In the genomic region with DNA sequence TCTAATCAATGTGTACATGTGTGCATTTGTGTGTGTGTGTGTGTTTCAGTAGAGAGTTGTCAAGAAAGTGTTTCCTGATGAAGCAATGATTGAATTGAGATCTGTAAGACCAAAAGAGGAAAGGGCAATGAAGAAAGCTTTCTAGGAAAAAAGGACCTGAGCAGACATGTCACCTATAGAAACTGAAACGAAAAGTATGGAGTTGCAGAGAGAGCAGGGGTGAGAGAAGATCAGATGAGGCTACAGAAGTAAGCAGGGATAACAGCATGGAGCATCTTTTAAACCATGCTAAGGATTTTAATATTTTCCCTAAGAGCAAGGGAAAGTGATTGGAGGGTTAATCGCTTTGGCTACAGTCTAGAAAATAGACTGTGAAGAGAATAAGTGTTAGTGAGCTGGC, we compare ENCODE assay signal across 14 cellular contexts.
DNase-seq lines count a peak whose midpoint lies in the region; ATAC-seq and TF ChIP-seq lines count a peak whose summit lies in the region.
"Had no signal": no experiment of that assay in that cellular context is flagged by ENCODE, and none has a peak within 500 bp of the region (broad histone marks: within the 10 kb centered on the region; RNA-seq: fewer than 3 reads in every experiment).

No MANE protein-coding gene starts in this region.

- WGBS in esophagus squamous epithelium, 2 donors = 59 to 63% methylated on average over 2 of the region's 2 CpGs

- ATAC-seq in GM18508 (IDR thresholded peaks at IDR 0.05; ENCODE audit: insufficient read depth, unreplicated experiment) = peak; percentile 42
- peak; percentile 69 for ATAC-seq in GM21390 (IDR thresholded peaks at IDR 0.05; ENCODE audit: unreplicated experiment)
- ATAC-seq in HG03097 (IDR thresholded peaks at IDR 0.05; ENCODE audit: low FRiP score, unreplicated experiment) = peak; percentile 73
- no peak for ATAC-seq in GM21717 (IDR thresholded peaks at IDR 0.05; ENCODE audit: unreplicated experiment)
- no peak for ATAC-seq in stimulated activated naive B cell treated with anti-CD40 and anti-IgM and Interleukin-4, amounts not matched to agents 10 μg/mL and 1 μg/mL and 100 μg/mL, for 72 hours (replicated peaks)
- ATAC-seq: K562, Right ventricle myocardium inferior had no signal

- H3K4me1 ChIP-seq in OCI-LY3 (ENCODE audit: low read length) (peaks cover 25% of the 10 kb centered on the region), esophagus squamous epithelium (peaks cover 0 to 23% (median 0%) of the 10 kb centered on the region in 3 donors)

- no peak overlapping the region for H3K9ac ChIP-seq in OCI-LY3 (ENCODE audit: low read length)

- H3K9me3 ChIP-seq in OCI-LY3 (ENCODE audit: insufficient read depth, low read length) (no peaks in the 10 kb centered on the region), esophagus squamous epithelium (no peaks in the 10 kb centered on the region)

- TF ChIP-seq CTCF in OCI-LY3 (IDR thresholded peaks at IDR 0.05; ENCODE audit: low read depth, low read length) (no peak), esophagus squamous epithelium (IDR thresholded peaks at IDR 0.05) (no peak)

- no peaks in the 10 kb centered on the region for H3K4me1 Mint-ChIP-seq in stimulated activated naive B cell treated with anti-CD40 and anti-IgM and Interleukin-4, amounts not matched to agents 10 μg/mL and 1 μg/mL and 100 μg/mL, for 72 hours

- intact Hi-C loops in esophagus squamous epithelium (cut with DNase I) = no loop called here

- H3K27ac ChIP-seq in OCI-LY3 (ENCODE audit: low read length) (no peak overlapping the region), esophagus squamous epithelium (no peak overlapping the region)

- peak overlapping the region; percentile 41 for H3K4me2 ChIP-seq in OCI-LY3 (ENCODE audit: low read length)

- H3K9me3 Mint-ChIP-seq in stimulated activated naive B cell treated with anti-CD40 and anti-IgM and Interleukin-4, amounts not matched to agents 10 μg/mL and 1 μg/mL and 100 μg/mL, for 72 hours = peaks cover 3 to 7% of the 10 kb centered on the region in 2 donors

- no peak overlapping the region for H2AFZ ChIP-seq in OCI-LY3 (ENCODE audit: low read depth, low read length)

- H3K27ac Mint-ChIP-seq in stimulated activated naive B cell treated with anti-CD40 and anti-IgM and Interleukin-4, amounts not matched to agents 10 μg/mL and 1 μg/mL and 100 μg/mL, for 72 hours = no peak overlapping the region

- H4K20me1 ChIP-seq in OCI-LY3 (ENCODE audit: insufficient read depth, low read length) = no peaks in the 10 kb centered on the region

- TF ChIP-seq POLR2A in esophagus squamous epithelium (IDR thresholded peaks at IDR 0.05) = no peak

- H3K4me3 ChIP-seq in OCI-LY3 (ENCODE audit: low read length) (peak overlapping the region; percentile 3; the same call in 1 of the 2 replicates), esophagus squamous epithelium (no peak overlapping the region)
- H3K4me3 ChIP-seq: K562 had no signal

- H3K27me3 ChIP-seq in OCI-LY3 (ENCODE audit: low read depth, low read length) (no peaks in the 10 kb centered on the region), esophagus squamous epithelium (no peaks in the 10 kb centered on the region)

- no peaks in the 10 kb centered on the region for H3K79me2 ChIP-seq in OCI-LY3 (ENCODE audit: low read length)

- DNase-seq in esophagus squamous epithelium (lab: John Stamatoyannopoulos, UW) (no peak), iPS-NIHi7 (ENCODE audit: extremely low spot score) (no peak)
- DNase-seq in stimulated activated naive B cell treated with anti-CD40 and anti-IgM and Interleukin-4, amounts not matched to agents 10 μg/mL and 1 μg/mL and 100 μg/mL, for 72 hours = no peak
- DNase-seq: activated naive CD4-positive, alpha-beta T cell; DMS53; NCI-H526; stimulated activated naive CD4-positive, alpha-beta T cell treated with Interleukin-2 at 50 U/mL for 16 hours had no signal

- H3K36me3 ChIP-seq in OCI-LY3 (replicated peaks; ENCODE audit: low read depth, low read length) = no peaks in the 10 kb centered on the region
- H3K36me3 ChIP-seq in esophagus squamous epithelium = no peaks in the 10 kb centered on the region

- H3K36me3 Mint-ChIP-seq in stimulated activated naive B cell treated with anti-CD40 and anti-IgM and Interleukin-4, amounts not matched to agents 10 μg/mL and 1 μg/mL and 100 μg/mL, for 72 hours = no peaks in the 10 kb centered on the region

- H3K4me3 Mint-ChIP-seq in stimulated activated naive B cell treated with anti-CD40 and anti-IgM and Interleukin-4, amounts not matched to agents 10 μg/mL and 1 μg/mL and 100 μg/mL, for 72 hours = no peak overlapping the region

- H3K27me3 Mint-ChIP-seq in stimulated activated naive B cell treated with anti-CD40 and anti-IgM and Interleukin-4, amounts not matched to agents 10 μg/mL and 1 μg/mL and 100 μg/mL, for 72 hours = no peaks in the 10 kb centered on the region

Comparison
In these comparisons a context has a peak if more than half of its experiments do, and no peak if none do; other contexts are left out.
1. ATAC-seq: peak in GM18508 (single experiment), GM21390 (single experiment) and HG03097 (single experiment); none in GM21717 (single experiment) and stimulated activated naive B cell treated with anti-CD40 and anti-IgM and Interleukin-4, amounts not matched to agents 10 μg/mL and 1 μg/mL and 100 μg/mL, for 72 hours (0 of 2).